Comparison of ENCODE assay signal across 19 cellular contexts in the genomic region with DNA sequence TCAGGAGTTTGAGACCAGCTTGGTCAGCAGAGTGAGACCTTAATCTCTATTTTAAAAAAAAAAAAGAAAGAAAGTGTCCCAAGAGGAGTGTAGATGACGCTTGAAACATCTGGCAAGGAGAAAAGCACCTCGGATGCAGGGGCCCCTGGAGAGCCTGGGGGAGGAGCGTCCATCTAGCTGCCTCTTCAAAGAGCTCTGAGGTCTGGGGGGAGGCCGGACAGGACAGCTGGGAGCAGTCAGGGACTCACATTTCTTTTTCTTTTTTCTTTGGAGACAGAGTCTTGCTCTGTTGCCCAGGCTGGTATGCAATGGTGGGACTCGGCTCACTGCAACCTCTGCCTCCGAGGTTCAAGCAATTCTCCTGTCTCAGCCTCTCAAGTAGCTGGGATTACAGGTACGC. TPM values are rescaled to one million over a fixed set of nuclear protein-coding genes. Genes with fewer than 3 reads are reported as not detected.
DNase-seq lines count a peak whose midpoint lies in the region; ATAC-seq, FAIRE-seq and TF ChIP-seq lines count a peak whose summit lies in the region.
"Had no signal": no experiment of that assay in that cellular context is flagged by ENCODE, and none has a peak within 500 bp of the region (broad histone marks: within the 10 kb centered on the region; RNA-seq: fewer than 3 reads in every experiment).

No MANE protein-coding gene starts in this region.

- ATAC-seq in heart left ventricle, result no peak
- no peak for ATAC-seq in Right ventricle myocardium inferior
- no peak for ATAC-seq in pancreas
- ATAC-seq in GM18870 (IDR thresholded peaks at IDR 0.05; ENCODE audit: unreplicated experiment), result no peak
- no peak for ATAC-seq in HG03039 (IDR thresholded peaks at IDR 0.05; ENCODE audit: unreplicated experiment)
- ATAC-seq: A549 had no signal

- peaks cover 13 to 22% (median 20%) of the 10 kb centered on the region in 3 donors for H3K27me3 Mint-ChIP-seq in CD14-positive monocyte (ENCODE audit: low read depth in 3 of 3)

- peaks cover 0 to 1% of the 10 kb centered on the region in 2 donors for H3K36me3 Mint-ChIP-seq in CD14-positive monocyte

- H3K27me3 ChIP-seq in heart left ventricle (no peaks in the 10 kb centered on the region), esophagus squamous epithelium (no peaks in the 10 kb centered on the region), pancreas (no peaks in the 10 kb centered on the region), suprapubic skin (no peaks in the 10 kb centered on the region)

- no peak for TF ChIP-seq EP300 in suprapubic skin (IDR thresholded peaks at IDR 0.05)

- no peak for TF ChIP-seq CTCF in heart left ventricle (IDR thresholded peaks at IDR 0.05)
- TF ChIP-seq CTCF in esophagus squamous epithelium (IDR thresholded peaks at IDR 0.05), result no peak
- TF ChIP-seq CTCF in pancreas (IDR thresholded peaks at IDR 0.05), result no peak
- no peak for TF ChIP-seq CTCF in suprapubic skin (IDR thresholded peaks at IDR 0.05)
- no peak for TF ChIP-seq CTCF in CD14-positive monocyte (IDR thresholded peaks at IDR 0.05)

- no peak for DNase-seq in heart left ventricle
- DNase-seq in Right ventricle myocardium inferior (ENCODE audit: missing footprints), result no peak
- DNase-seq in esophagus squamous epithelium (lab: John Stamatoyannopoulos, UW), result no peak
- peak in 1 of 6 donors; percentile 16 for DNase-seq in pancreas
- no peak for DNase-seq in suprapubic skin (ENCODE audit: low spot score in 2 of 2)
- no peak for DNase-seq in CD14-positive monocyte (ENCODE audit: low spot score)
- DNase-seq: DMS79 treated with DMSO at 0.1 percent for 48 hours, GOT3, KG1, MV-4-11, NCI-H1417, NCI-H187 treated with DMSO at 0.1 percent for 48 hours, NCI-H2227 treated with DMSO at 0.1 percent for 48 hours, NCI-H510A treated with DMSO at 0.1 percent for 48 hours, NCI-H774, SHP77 treated with DMSO at 0.1 percent for 48 hours had no signal

- peaks cover 0 to 46% (median 22%) of the 10 kb centered on the region in 12 donors for H3K4me1 ChIP-seq in heart left ventricle
- H3K4me1 ChIP-seq in esophagus squamous epithelium, result peaks cover 12 to 63% (median 40%) of the 10 kb centered on the region in 3 donors
- H3K4me1 ChIP-seq in pancreas, result peaks cover 19 to 28% (median 22%) of the 10 kb centered on the region in 3 donors
- H3K4me1 ChIP-seq in suprapubic skin, result peaks cover 57% of the 10 kb centered on the region

- intact Hi-C loops in heart left ventricle (cut with DNase I), result no loop called here
- intact Hi-C loops in Right ventricle myocardium inferior (cut with DNase I), result no loop called here
- intact Hi-C loops in esophagus squamous epithelium (cut with DNase I), result no loop called here
- intact Hi-C loops in pancreas (cut with DNase I), result no loop called here
- intact Hi-C loops in CD14-positive monocyte (cut with micrococcal nuclease), result no loop called here

- TF ChIP-seq POLR2A in heart left ventricle (IDR thresholded peaks at IDR 0.05) (no peak), esophagus squamous epithelium (IDR thresholded peaks at IDR 0.05) (no peak), suprapubic skin (IDR thresholded peaks at IDR 0.05) (no peak)

- H3K4me3 ChIP-seq in heart left ventricle (no peak overlapping the region), esophagus squamous epithelium (no peak overlapping the region), pancreas (no peak overlapping the region), suprapubic skin (no peak overlapping the region)
- H3K4me3 ChIP-seq: A549 had no signal

- H3K36me3 ChIP-seq in heart left ventricle (no peaks in the 10 kb centered on the region), esophagus squamous epithelium (no peaks in the 10 kb centered on the region), pancreas (no peaks in the 10 kb centered on the region), suprapubic skin (no peaks in the 10 kb centered on the region)

- H3K27ac ChIP-seq in heart left ventricle (peak overlapping the region in 11 of 12 donors; percentile 39 to 100 (median 98)), esophagus squamous epithelium (peak overlapping the region in 3 of 4 donors; percentile 76 to 98 (median 96)), pancreas (peak overlapping the region; percentile 95 to 98 (median 98)), suprapubic skin (peak overlapping the region; percentile 93)
- H3K27ac ChIP-seq: A549 had no signal

- no peak for FAIRE-seq in pancreas (lab: Jason Lieb, UNC)
- FAIRE-seq: A549 had no signal

- no peak overlapping the region for H3K27ac Mint-ChIP-seq in CD14-positive monocyte

- no peak overlapping the region for H3K4me3 Mint-ChIP-seq in CD14-positive monocyte

- H3K9me3 ChIP-seq in heart left ventricle (no peaks in the 10 kb centered on the region), esophagus squamous epithelium (no peaks in the 10 kb centered on the region), pancreas (no peaks in the 10 kb centered on the region), suprapubic skin (no peaks in the 10 kb centered on the region)
- H3K9me3 ChIP-seq: A549 had no signal

- WGBS in heart left ventricle, 4 donors, result 79 to 87% (median 84%) methylated on average over 7 of the region's 7 CpGs
- WGBS in esophagus squamous epithelium, 2 donors, result 83 to 92% methylated on average over 7 of the region's 7 CpGs
- 78 to 87% methylated on average over 7 of the region's 7 CpGs for WGBS in pancreas, 2 donors
- 78% methylated on average over 7 of the region's 7 CpGs for WGBS in suprapubic skin

- peaks cover 0 to 2% (median 0%) of the 10 kb centered on the region in 7 donors for H3K9me3 Mint-ChIP-seq in CD14-positive monocyte

- peaks cover 24% of the 10 kb centered on the region for H3K4me1 Mint-ChIP-seq in CD14-positive monocyte

RNA-seq across cellular contexts. Expression of a gene that starts 3.3 kb away (rescaled TPM):
- total RNA-seq in heart left ventricle (1,000 to 10,000 TPM in 2 of 9 donors, 100 to 1,000 TPM in 7; 573 to 1,258 (median 787) TPM), Right ventricle myocardium inferior (1,173 TPM), esophagus squamous epithelium (100 to 1,000 TPM in 2 of 4 donors, 10 to 100 TPM in 2; 60.7 to 155 (median 103) TPM), pancreas (100 to 1,000 TPM; 107 to 128 (median 114) TPM), suprapubic skin (100 to 1,000 TPM in 1 of 4 donors, 10 to 100 TPM in 3; 68.6 to 126 (median 76.7) TPM)
- polyA plus RNA-seq in heart left ventricle (100 to 1,000 TPM; 366 to 619 TPM), pancreas (10 to 100 TPM; 53.6 to 55.7 TPM), CD14-positive monocyte (100 to 1,000 TPM in 1 of 2 donors, 10 to 100 TPM in 1; 82.2 to 115 TPM)
